8 cellular contexts compared by ENCODE assay signal in genomic region chr19:18785179-18786124, GRCh38. TPM values are rescaled to one million over a fixed set of nuclear protein-coding genes. Genes with fewer than 3 reads are reported as not detected.
DNase-seq lines count a peak whose midpoint lies in the region; ATAC-seq and TF ChIP-seq lines count a peak whose summit lies in the region.

No MANE protein-coding gene starts in this region.

- TF ChIP-seq POLR2A in GM18505 (IDR thresholded peaks at IDR 0.05; ENCODE audit: borderline replicate concordance, extremely low read depth, insufficient read depth, insufficient read length) = no peak

- H3K4me3 ChIP-seq in skeletal muscle cell (ENCODE audit: low read depth, low read length) = peak overlapping the region; percentile 15

- peak; percentile 93 for DNase-seq in AG08395 (ENCODE audit: low spot score)
- peak; percentile 32 for DNase-seq in HCEC 1CT
- peak; percentile 65 for DNase-seq in RPMI7951 (ENCODE audit: low read depth)
- peak; percentile 47 for DNase-seq in activated T-helper 9 cell treated with anti-CD3 and anti-CD28 coated beads, Interleukin-2, amount 50 U/mL, for 16 hours (ENCODE audit: low read depth)
- peak; percentile 99 for DNase-seq in germinal center (ENCODE audit: low spot score)
- no peak for DNase-seq in skeletal muscle cell (ENCODE audit: low read depth)
- DNase-seq in NCI-H345 (lab: John Stamatoyannopoulos, UW) = no peak

- no peak for ATAC-seq in GM18505 (IDR thresholded peaks at IDR 0.05; ENCODE audit: unreplicated experiment)

RNA-seq across cellular contexts. Expression of gene COMP, which starts 5.7 kb away (rescaled TPM):
- total RNA-seq in RPMI7951 (2014; rRNA removed; shearing (Covaris generic)) = 1.1 and 1.2 TPM in 2 replicates

RNA-seq across cellular contexts. Expression of gene UPF1, which starts 46.3 kb away (rescaled TPM):
- 32.4 and 56.2 TPM in 2 replicates for total RNA-seq in RPMI7951 (2014; rRNA removed; shearing (Covaris generic))

Comparison
In these comparisons a context has a peak if more than half of its experiments do, and no peak if none do; other contexts are left out.
1. DNase-seq: peak in AG08395 (single experiment), HCEC 1CT (single experiment), RPMI7951 (single experiment), activated T-helper 9 cell treated with anti-CD3 and anti-CD28 coated beads, Interleukin-2, amount 50 U/mL, for 16 hours (single experiment) and germinal center (single experiment); none in skeletal muscle cell (single experiment) and NCI-H345 (single experiment).